Comparison of ENCODE assay signal across 11 cellular contexts in the genomic region with DNA sequence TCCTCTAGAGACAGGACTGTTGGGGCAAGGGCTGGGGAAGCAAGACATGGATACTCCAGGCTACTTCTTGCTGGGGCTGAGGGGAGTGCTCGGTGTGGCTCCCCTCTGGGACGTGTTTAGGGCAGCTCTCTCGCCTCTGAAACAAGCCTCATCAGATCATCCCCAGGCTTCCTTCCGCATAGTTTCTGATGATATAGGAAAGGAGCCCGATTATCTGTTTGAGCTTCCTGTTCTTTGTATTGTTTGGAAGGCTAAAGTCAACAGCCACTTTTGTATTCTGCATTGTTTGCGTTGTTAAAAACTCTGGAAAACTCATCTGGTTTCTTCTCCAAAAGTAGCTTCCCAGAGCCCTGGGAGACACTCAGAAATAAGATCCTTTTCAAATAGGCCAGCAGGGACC. TPM values are rescaled to one million over a fixed set of nuclear protein-coding genes. Genes with fewer than 3 reads are reported as not detected.
A peak's percentile ranks its signal among the peaks of the same experiment; 100 is the strongest.
DNase-seq lines count a peak whose midpoint lies in the region; ATAC-seq and TF ChIP-seq lines count a peak whose summit lies in the region.
"Had no signal": no experiment of that assay in that cellular context is flagged by ENCODE, and none has a peak within 500 bp of the region (broad histone marks: within the 10 kb centered on the region; RNA-seq: fewer than 3 reads in every experiment).

No MANE protein-coding gene starts in this region.

- intact Hi-C loops in esophagus muscularis mucosa (cut with DNase I) = no loop called here

- no peaks in the 10 kb centered on the region for H3K9me3 ChIP-seq in T-helper 17 cell (ENCODE audit: control insufficient read depth, low read length, poor library complexity, severe bottlenecking)
- H3K9me3 ChIP-seq in esophagus muscularis mucosa = no peaks in the 10 kb centered on the region

- peaks cover 34 to 97% (median 78%) of the 10 kb centered on the region in 4 donors for H3K4me1 ChIP-seq in esophagus muscularis mucosa

- no peaks in the 10 kb centered on the region for H3K27me3 ChIP-seq in esophagus muscularis mucosa

- H3K36me3 ChIP-seq in esophagus muscularis mucosa = no peaks in the 10 kb centered on the region

- no peaks in the 10 kb centered on the region for H3K9me3 Mint-ChIP-seq in stimulated activated effector memory CD8-positive, alpha-beta T cell treated with anti-CD3 and anti-CD28 coated beads, Interleukin-12 subunit alpha, Interleukin-12 subunit beta, amount 100 ng/mL, for 72 hours

- peak overlapping the region; percentile 84 for H3K4me3 Mint-ChIP-seq in T-helper 17 cell
- H3K4me3 Mint-ChIP-seq in stimulated activated effector memory CD8-positive, alpha-beta T cell treated with anti-CD3 and anti-CD28 coated beads, Interleukin-12 subunit alpha, Interleukin-12 subunit beta, amount 100 ng/mL, for 72 hours = peak overlapping the region; percentile 5

- WGBS in esophagus muscularis mucosa = 64% methylated on average over 6 of the region's 6 CpGs

- H3K4me1 Mint-ChIP-seq in T-helper 17 cell = peaks cover 88% of the 10 kb centered on the region
- H3K4me1 Mint-ChIP-seq in stimulated activated effector memory CD8-positive, alpha-beta T cell treated with anti-CD3 and anti-CD28 coated beads, Interleukin-12 subunit alpha, Interleukin-12 subunit beta, amount 100 ng/mL, for 72 hours = peaks cover 89% of the 10 kb centered on the region

- peak overlapping the region; percentile 43 to 79 (median 62) for H3K27ac ChIP-seq in esophagus muscularis mucosa (replicated peaks in 1 of 4)

- DNase-seq in NCI-H748 (lab: John Stamatoyannopoulos, UW; ENCODE audit: unreplicated experiment) = peak; percentile 40
- DNase-seq in NCI-H748 treated with DMSO at 0.1 percent for 48 hours (lab: John Stamatoyannopoulos, UW) = no peak
- DNase-seq in T-helper 17 cell = no peak
- DNase-seq in esophagus muscularis mucosa (ENCODE audit: extremely low spot score) = no peak
- DNase-seq in stimulated activated effector memory CD8-positive, alpha-beta T cell treated with anti-CD3 and anti-CD28 coated beads, Interleukin-12 subunit alpha, Interleukin-12 subunit beta, amount 100 ng/mL, for 72 hours (ENCODE audit: low spot score in 2 of 2) = no peak
- no peak for DNase-seq in GF-D8 (lab: John Stamatoyannopoulos, UW)
- no peak for DNase-seq in NOMO-1 treated with DMSO at 0.1 percent for 48 hours (lab: John Stamatoyannopoulos, UW; ENCODE audit: unreplicated experiment)
- DNase-seq in effector CD8-positive, alpha-beta T cell (lab: John Stamatoyannopoulos, UW) = no peak
- DNase-seq: 8988T, occipital lobe had no signal

- no peak for TF ChIP-seq EP300 in esophagus muscularis mucosa (IDR thresholded peaks at IDR 0.05)

- H3K36me3 Mint-ChIP-seq in T-helper 17 cell (ENCODE audit: low read depth) = peaks cover 13% of the 10 kb centered on the region
- peaks cover 71% of the 10 kb centered on the region for H3K36me3 Mint-ChIP-seq in stimulated activated effector memory CD8-positive, alpha-beta T cell treated with anti-CD3 and anti-CD28 coated beads, Interleukin-12 subunit alpha, Interleukin-12 subunit beta, amount 100 ng/mL, for 72 hours

- no peak overlapping the region for H3K4me3 ChIP-seq in esophagus muscularis mucosa

- H3K27ac Mint-ChIP-seq in T-helper 17 cell = peak overlapping the region; percentile 99
- peak overlapping the region; percentile 75 for H3K27ac Mint-ChIP-seq in stimulated activated effector memory CD8-positive, alpha-beta T cell treated with anti-CD3 and anti-CD28 coated beads, Interleukin-12 subunit alpha, Interleukin-12 subunit beta, amount 100 ng/mL, for 72 hours
- H3K27ac Mint-ChIP-seq: T-helper 1 cell treated with Interleukin-12 subunit alpha and Interleukin-12 subunit beta and Interleukin-4 antibody, amounts not matched to agents 30 μg/mL and 1 μg/mL, for 36 hours had no signal

- no peak for ATAC-seq in T-helper 17 cell
- no peak for ATAC-seq in stimulated activated effector memory CD8-positive, alpha-beta T cell treated with anti-CD3 and anti-CD28 coated beads, Interleukin-12 subunit alpha, Interleukin-12 subunit beta, amount 100 ng/mL, for 72 hours

- no peaks in the 10 kb centered on the region for H3K27me3 Mint-ChIP-seq in T-helper 17 cell

- TF ChIP-seq POLR2A in esophagus muscularis mucosa (IDR thresholded peaks at IDR 0.05; ENCODE audit: low read depth) = no peak

- TF ChIP-seq CTCF in esophagus muscularis mucosa (IDR thresholded peaks at IDR 0.05) = no peak

RNA-seq across cellular contexts. Expression of gene CD44, which starts 18.8 kb away (rescaled TPM):
- total RNA-seq in T-helper 17 cell (1,000 to 10,000 TPM; 1,118 to 1,497 TPM), esophagus muscularis mucosa (100 to 1,000 TPM; 212 to 292 (median 275) TPM)
